ENCODE assay signal across 13 cellular contexts in the genomic region with DNA sequence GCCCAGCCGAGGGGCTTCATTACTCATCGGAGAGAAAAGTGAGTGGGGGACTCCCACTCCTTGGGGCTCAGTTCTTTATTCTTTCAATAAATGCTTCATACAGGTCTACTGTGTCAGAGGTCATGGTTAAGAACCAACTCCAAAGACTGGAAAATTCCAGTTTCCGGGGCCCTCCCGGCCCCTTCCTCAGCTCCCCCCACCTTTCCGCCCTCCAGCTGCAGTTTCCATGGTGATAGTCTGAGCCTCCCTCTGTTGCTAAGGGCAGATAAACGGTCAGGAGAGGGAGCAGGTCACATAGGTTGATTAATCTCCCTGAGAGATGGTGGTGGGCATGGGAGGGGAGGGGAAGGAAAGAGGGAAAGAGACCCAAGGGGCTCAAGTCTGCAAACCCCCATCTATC.
DNase-seq lines count a peak whose midpoint lies in the region; ATAC-seq and TF ChIP-seq lines count a peak whose summit lies in the region.
"Had no signal": no experiment of that assay in that cellular context is flagged by ENCODE, and none has a peak within 500 bp of the region (broad histone marks: within the 10 kb centered on the region; RNA-seq: fewer than 3 reads in every experiment).

No MANE protein-coding gene starts in this region.

- peaks cover 2 to 3% of the 10 kb centered on the region in 2 donors for H3K36me3 Mint-ChIP-seq in stimulated activated naive B cell treated with anti-CD40 and anti-IgM and Interleukin-4, amounts not matched to agents 10 μg/mL and 1 μg/mL and 100 μg/mL, for 72 hours
- H3K36me3 Mint-ChIP-seq in CD8-positive, alpha-beta T cell, result peaks cover 3% of the 10 kb centered on the region

- H3K9me3 ChIP-seq in CD8-positive, alpha-beta T cell (ENCODE audit: low read length), result no peaks in the 10 kb centered on the region
- H3K9me3 ChIP-seq: BE2C had no signal

- no peaks in the 10 kb centered on the region for H3K36me3 ChIP-seq in CD8-positive, alpha-beta T cell (ENCODE audit: insufficient read depth, low read length)
- H3K36me3 ChIP-seq: BE2C had no signal

- no peaks in the 10 kb centered on the region for H3K4me1 ChIP-seq in CD8-positive, alpha-beta T cell (ENCODE audit: insufficient read depth, low read length)
- H3K4me1 ChIP-seq: BE2C, Caco-2 had no signal

- peaks cover 18 to 33% of the 10 kb centered on the region in 2 donors for H3K9me3 Mint-ChIP-seq in stimulated activated naive B cell treated with anti-CD40 and anti-IgM and Interleukin-4, amounts not matched to agents 10 μg/mL and 1 μg/mL and 100 μg/mL, for 72 hours
- H3K9me3 Mint-ChIP-seq in CD8-positive, alpha-beta T cell, result peaks cover 44% of the 10 kb centered on the region

- no peaks in the 10 kb centered on the region for H3K4me1 Mint-ChIP-seq in stimulated activated naive B cell treated with anti-CD40 and anti-IgM and Interleukin-4, amounts not matched to agents 10 μg/mL and 1 μg/mL and 100 μg/mL, for 72 hours
- no peaks in the 10 kb centered on the region for H3K4me1 Mint-ChIP-seq in CD8-positive, alpha-beta T cell (ENCODE audit: low read depth)
- H3K4me1 Mint-ChIP-seq: CD4-positive, CD25-positive, alpha-beta regulatory T cell had no signal

- CTCF ChIA-PET in CD8-positive, alpha-beta T cell (lab: Charles Lee), result no interaction called here

- no peak overlapping the region for H3K4me3 ChIP-seq in CD8-positive, alpha-beta T cell (ENCODE audit: low read depth, low read length)

- H3K27ac Mint-ChIP-seq in stimulated activated naive B cell treated with anti-CD40 and anti-IgM and Interleukin-4, amounts not matched to agents 10 μg/mL and 1 μg/mL and 100 μg/mL, for 72 hours, result no peak overlapping the region
- H3K27ac Mint-ChIP-seq in CD8-positive, alpha-beta T cell, result no peak overlapping the region
- H3K27ac Mint-ChIP-seq: CD4-positive, CD25-positive, alpha-beta regulatory T cell had no signal

- DNase-seq in NCI-H2227 (lab: John Stamatoyannopoulos, UW; ENCODE audit: unreplicated experiment) (peak; percentile 88), NCI-H748 (lab: John Stamatoyannopoulos, UW; ENCODE audit: unreplicated experiment) (peak; percentile 52), left kidney (ENCODE audit: low read depth, low spot score) (peak; percentile 85), posterior vena cava (ENCODE audit: low spot score) (peak; percentile 19)
- DNase-seq in stimulated activated naive B cell treated with anti-CD40 and anti-IgM and Interleukin-4, amounts not matched to agents 10 μg/mL and 1 μg/mL and 100 μg/mL, for 72 hours, result no peak
- no peak for DNase-seq in CD8-positive, alpha-beta T cell
- DNase-seq: BE2C; C1 segment of cervical spinal cord; Caco-2; CD4-positive, CD25-positive, alpha-beta regulatory T cell; GOT3; H7 had no signal

- POLR2A ChIA-PET in CD8-positive, alpha-beta T cell (lab: Charles Lee), result no interaction called here

- H3K27me3 ChIP-seq in CD8-positive, alpha-beta T cell (ENCODE audit: insufficient read depth, low read length), result no peaks in the 10 kb centered on the region
- H3K27me3 ChIP-seq: BE2C had no signal

- H3K27ac ChIP-seq in CD8-positive, alpha-beta T cell (ENCODE audit: low read depth, low read length), result no peak overlapping the region

- no peak for TF ChIP-seq CTCF in CD8-positive, alpha-beta T cell (IDR thresholded peaks at IDR 0.05)

- intact Hi-C loops in posterior vena cava (cut with DNase I), result no loop called here
- intact Hi-C loops in CD8-positive, alpha-beta T cell (cut with DNase I, micrococcal nuclease), result no loop called here

- ATAC-seq in GM21360 (IDR thresholded peaks at IDR 0.05; ENCODE audit: unreplicated experiment), result no peak
- ATAC-seq in stimulated activated naive B cell treated with anti-CD40 and anti-IgM and Interleukin-4, amounts not matched to agents 10 μg/mL and 1 μg/mL and 100 μg/mL, for 72 hours (replicated peaks), result no peak
- no peak for ATAC-seq in CD8-positive, alpha-beta T cell

- no peak overlapping the region for H3K4me3 Mint-ChIP-seq in stimulated activated naive B cell treated with anti-CD40 and anti-IgM and Interleukin-4, amounts not matched to agents 10 μg/mL and 1 μg/mL and 100 μg/mL, for 72 hours
- H3K4me3 Mint-ChIP-seq in CD8-positive, alpha-beta T cell, result no peak overlapping the region
- H3K4me3 Mint-ChIP-seq: CD4-positive, CD25-positive, alpha-beta regulatory T cell had no signal

- no peaks in the 10 kb centered on the region for H3K27me3 Mint-ChIP-seq in stimulated activated naive B cell treated with anti-CD40 and anti-IgM and Interleukin-4, amounts not matched to agents 10 μg/mL and 1 μg/mL and 100 μg/mL, for 72 hours
- H3K27me3 Mint-ChIP-seq in CD8-positive, alpha-beta T cell (ENCODE audit: low read depth), result no peaks in the 10 kb centered on the region
- H3K27me3 Mint-ChIP-seq: CD4-positive, CD25-positive, alpha-beta regulatory T cell had no signal

Comparison
In these comparisons a context has a peak if more than half of its experiments do, and no peak if none do; other contexts are left out.
1. DNase-seq: peak in NCI-H2227 (single experiment), NCI-H748 (single experiment), left kidney (single experiment) and posterior vena cava (single experiment); none in stimulated activated naive B cell treated with anti-CD40 and anti-IgM and Interleukin-4, amounts not matched to agents 10 μg/mL and 1 μg/mL and 100 μg/mL, for 72 hours (single experiment) and CD8-positive, alpha-beta T cell (0 of 7).